In the genomic region with DNA sequence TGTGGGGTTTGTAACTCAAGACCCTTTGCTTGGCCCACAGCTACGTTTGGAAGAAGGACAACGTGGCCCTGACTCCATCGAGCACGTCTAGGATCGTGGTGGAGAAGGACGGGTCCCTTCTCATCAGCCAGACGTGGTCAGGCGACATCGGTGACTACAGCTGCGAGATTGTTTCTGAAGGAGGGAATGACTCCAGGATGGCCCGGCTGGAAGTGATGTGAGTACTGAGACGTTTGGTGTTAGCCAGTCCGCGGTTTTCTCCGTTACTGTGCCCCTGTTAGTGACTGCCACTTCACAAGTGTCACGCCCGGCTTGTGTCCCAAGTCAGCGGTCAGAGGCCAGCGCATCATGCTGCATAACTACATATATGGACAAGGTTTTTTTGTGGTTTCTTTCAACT, we compare ENCODE assay signal across 26 cellular contexts.
"Had no signal": no experiment of that assay in that cellular context is flagged by ENCODE, and none has a peak within 500 bp of the region (broad histone marks: within the 10 kb centered on the region; RNA-seq: fewer than 3 reads in every experiment).

No MANE protein-coding gene starts in this region.

- ATAC-seq: naive thymus-derived CD4-positive, alpha-beta T cell; natural killer cell; psoas muscle; right cardiac atrium; right lobe of liver; stimulated activated memory B cell treated with anti-CD40 and anti-IgM and Interleukin-4, amounts not matched to agents 10 μg/mL and 1 μg/mL and 100 μg/mL, for 72 hours had no signal

- H3K36me3 ChIP-seq: neural progenitor cell, ovary, right lobe of liver, thyroid gland, upper lobe of left lung, uterus had no signal

- H3K4me1 ChIP-seq: neural progenitor cell, parathyroid adenoma, psoas muscle, right lobe of liver, spleen, stomach, thyroid gland, tibial nerve, upper lobe of left lung, uterus had no signal

- H3K9ac ChIP-seq: neural progenitor cell, parathyroid adenoma had no signal

- H2AFZ ChIP-seq: neural progenitor cell, parathyroid adenoma had no signal

- H3K9me3 ChIP-seq: ovary, psoas muscle, right lobe of liver, spleen, stomach, thoracic aorta, thyroid gland, tibial nerve, upper lobe of left lung, uterus had no signal

- DNase-seq: naive thymus-derived CD4-positive, alpha-beta T cell; natural killer cell; occipital lobe; ovary; psoas muscle; right cardiac atrium; right lobe of liver; spleen; stimulated activated CD4-positive, alpha-beta T cell treated with anti-CD3 and anti-CD28 coated beads, Interleukin-12 subunit alpha, Interleukin-12 subunit beta, amount 100 ng/mL, for 4 hours; stimulated activated CD4-positive, alpha-beta T cell treated with anti-CD3 and anti-CD28 coated beads, Interleukin-1b, Interleukin-23, amount 100 ng/mL, for 48 hours; stimulated activated CD4-positive, alpha-beta T cell treated with anti-CD3 and anti-CD28 coated beads, Interleukin-4, amount 100 ng/mL, for 1 hour; stimulated activated CD4-positive, alpha-beta T cell treated with anti-CD3 and anti-CD28 coated beads, Interleukin-4, amount 100 ng/mL, for 4 hours; stimulated activated CD8-positive, alpha-beta memory T cell treated with anti-CD3 and anti-CD28 coated beads, Interleukin-4, amount 100 ng/mL, for 48 hours; stimulated activated naive CD4-positive, alpha-beta T cell; stomach; thyroid gland; trophoblast cell; upper lobe of left lung; uterus had no signal

- H3K27me3 ChIP-seq: neural progenitor cell, ovary, right lobe of liver, spleen, stomach, thyroid gland, tibial nerve, upper lobe of left lung, uterus had no signal

- H3K4me3 ChIP-seq: neural progenitor cell, ovary, psoas muscle, right lobe of liver, skin epidermis, smooth muscle cell, spleen, stomach, thoracic aorta, thyroid gland, tibial nerve, upper lobe of left lung, uterus had no signal

- H3K4me2 ChIP-seq: neural progenitor cell, smooth muscle cell had no signal

- H3K27ac ChIP-seq: neural progenitor cell, ovary, parathyroid adenoma, psoas muscle, right lobe of liver, skin epidermis, spleen, stomach, thoracic aorta, thyroid gland, tibial nerve, upper lobe of left lung, uterus had no signal

- H3K79me2 ChIP-seq: parathyroid adenoma had no signal
